Comparison of ENCODE assay signal across 21 cellular contexts in genomic region chr1:197099444-197099843, GRCh38. TPM values are rescaled to one million over a fixed set of nuclear protein-coding genes. Genes with fewer than 3 reads are reported as not detected.
DNase-seq lines count a peak whose midpoint lies in the region; ATAC-seq and TF ChIP-seq lines count a peak whose summit lies in the region.
"Had no signal": no experiment of that assay in that cellular context is flagged by ENCODE, and none has a peak within 500 bp of the region (broad histone marks: within the 10 kb centered on the region; RNA-seq: fewer than 3 reads in every experiment).

No MANE protein-coding gene starts in this region.

- H3K9me3 ChIP-seq in left ventricle myocardium inferior (replicated peaks) (no peaks in the 10 kb centered on the region), osteoblast (ENCODE audit: low read depth, low read length) (no peaks in the 10 kb centered on the region), aorta (ENCODE audit: control insufficient read depth, low read length) (no peaks in the 10 kb centered on the region)
- H3K9me3 ChIP-seq: BE2C had no signal

- no peaks in the 10 kb centered on the region for H3K27me3 ChIP-seq in left ventricle myocardium inferior (ENCODE audit: low read depth)
- H3K27me3 ChIP-seq in osteoblast (ENCODE audit: insufficient read depth, low read length) = no peaks in the 10 kb centered on the region
- H3K27me3 ChIP-seq in dorsolateral prefrontal cortex = no peaks in the 10 kb centered on the region
- no peaks in the 10 kb centered on the region for H3K27me3 ChIP-seq in aorta (ENCODE audit: control insufficient read depth in 1 of 2, insufficient read depth in 2 of 2, low read length in 1 of 2)
- H3K27me3 ChIP-seq: BE2C had no signal

- intact Hi-C loops in left ventricle myocardium superior (cut with micrococcal nuclease) (no loop called here), left ventricle myocardium inferior (cut with micrococcal nuclease) (no loop called here), dorsolateral prefrontal cortex (cut with DNase I) (no loop called here), aorta (cut with DNase I) (no loop called here)

- no peaks in the 10 kb centered on the region for H3K79me2 ChIP-seq in osteoblast (ENCODE audit: insufficient read depth, low read length)

- no peaks in the 10 kb centered on the region for H4K20me1 ChIP-seq in osteoblast (ENCODE audit: insufficient read depth, low read length)

- no peak overlapping the region for H3K4me2 ChIP-seq in osteoblast (ENCODE audit: insufficient read depth, low read length)
- H3K4me2 ChIP-seq: GM23338 had no signal

- H3K4me3 ChIP-seq in left ventricle myocardium inferior = no peak overlapping the region
- H3K4me3 ChIP-seq in fibroblast of the aortic adventitia (ENCODE audit: low read depth, low read length) = no peak overlapping the region
- H3K4me3 ChIP-seq in osteoblast (ENCODE audit: insufficient read depth, low read length) = no peak overlapping the region
- H3K4me3 ChIP-seq in dorsolateral prefrontal cortex = no peak overlapping the region
- no peak overlapping the region for H3K4me3 ChIP-seq in aorta (ENCODE audit: low read length in 2 of 2)
- H3K4me3 ChIP-seq: GM23338 had no signal

- TF ChIP-seq CTCF in left ventricle myocardium inferior (IDR thresholded peaks at IDR 0.05; ENCODE audit: borderline replicate concordance) (no peak), fibroblast of the aortic adventitia (IDR thresholded peaks at IDR 0.05; ENCODE audit: insufficient read depth, low read length) (no peak), osteoblast (IDR thresholded peaks at IDR 0.05; ENCODE audit: extremely low read depth, low read depth, low read length) (no peak), dorsolateral prefrontal cortex (IDR thresholded peaks at IDR 0.05 in 54 of 56, conservative IDR thresholded peaks at IDR 0.05 in 2 of 56; ENCODE audit: low read depth in 1 of 56, partially characterized antibody in 56 of 56) (no peak)

- H3K36me3 ChIP-seq in left ventricle myocardium inferior (no peaks in the 10 kb centered on the region), osteoblast (ENCODE audit: insufficient read depth, low read length) (peaks cover 4% of the 10 kb centered on the region), aorta (ENCODE audit: control insufficient read depth in 1 of 2, insufficient read depth in 2 of 2, low read length in 1 of 2) (no peaks in the 10 kb centered on the region)

- DNase-seq in left ventricle myocardium superior (no peak), left ventricle myocardium inferior (no peak), fibroblast of the aortic adventitia (ENCODE audit: low read depth) (peak; percentile 56), osteoblast (ENCODE audit: insufficient read length, low spot score, missing footprints) (no peak), dorsolateral prefrontal cortex (no peak), NCI-H446 (lab: John Stamatoyannopoulos, UW) (no peak), aorta (no peak)
- DNase-seq: BE2C; C1 segment of cervical spinal cord; CD4-positive, CD25-positive, alpha-beta regulatory T cell; CD8-positive, alpha-beta memory T cell; COR-L47; DMS153; DMS79; GDM1 had no signal

- no peak overlapping the region for H3K27ac ChIP-seq in left ventricle myocardium inferior (replicated peaks)
- H3K27ac ChIP-seq in osteoblast (ENCODE audit: low read depth, low read length) = no peak overlapping the region
- H3K27ac ChIP-seq in dorsolateral prefrontal cortex = peak overlapping the region in 7 of 59 donors; percentile 5 to 83 (median 75)
- H3K27ac ChIP-seq in aorta (ENCODE audit: low read depth in 1 of 2, low read length in 2 of 2) = no peak overlapping the region

- ATAC-seq in left ventricle myocardium superior = peak; percentile 48
- no peak for ATAC-seq in aorta (ENCODE audit: low FRiP score)
- ATAC-seq: GM23338, HCT116, HepG2 had no signal

- H3K4me1 ChIP-seq in left ventricle myocardium inferior = peaks cover 22% of the 10 kb centered on the region
- H3K4me1 ChIP-seq in osteoblast (ENCODE audit: insufficient read depth, low read length) = peaks cover 3% of the 10 kb centered on the region
- H3K4me1 ChIP-seq in aorta (ENCODE audit: control insufficient read depth in 1 of 2, insufficient read depth in 2 of 2, low read length in 2 of 2) = no peaks in the 10 kb centered on the region
- H3K4me1 ChIP-seq: BE2C had no signal

- peak overlapping the region; percentile 13 for H2AFZ ChIP-seq in osteoblast (ENCODE audit: low read length)
- H2AFZ ChIP-seq: GM23338 had no signal

RNA-seq across cellular contexts. Expression of gene F13B, which starts 32.4 kb away (rescaled TPM):
- total RNA-seq in left ventricle myocardium superior (not detected), left ventricle myocardium inferior (not detected), fibroblast of the aortic adventitia (ENCODE audit: low replicate concordance) (not detected in 2 replicates), osteoblast (under 0.01 TPM in 1 of 2 replicates, not detected in the other), dorsolateral prefrontal cortex (not detected), aorta (not detected)
- polyA plus RNA-seq in aorta = not detected
- total RNA-seq: A172; CD4-positive, CD25-positive, alpha-beta regulatory T cell; CD8-positive, alpha-beta memory T cell; Daoy; GM23338 had no signal
- polyA plus RNA-seq: CD4-positive, CD25-positive, alpha-beta regulatory T cell; CD8-positive, alpha-beta memory T cell; GM23338; IgD-negative memory B cell had no signal

RNA-seq across cellular contexts. Expression of gene ASPM, which starts 47.0 kb away (rescaled TPM):
- total RNA-seq in left ventricle myocardium superior (0.40 TPM), left ventricle myocardium inferior (0.44 TPM), fibroblast of the aortic adventitia (ENCODE audit: low replicate concordance) (7.5 and 52.4 TPM in 2 replicates), osteoblast (5.1 and 5.6 TPM in 2 replicates), dorsolateral prefrontal cortex (under 1 TPM in 116 of 120 experiments, not detected in 4; 0.06 to 0.85 (median 0.23) TPM), aorta (1 to 10 TPM in 1 of 2 donors, under 1 TPM in 1; 0.42 to 1.6 TPM)
- under 1 TPM; 0.15 to 0.25 TPM for polyA plus RNA-seq in aorta
